In the genomic region with DNA sequence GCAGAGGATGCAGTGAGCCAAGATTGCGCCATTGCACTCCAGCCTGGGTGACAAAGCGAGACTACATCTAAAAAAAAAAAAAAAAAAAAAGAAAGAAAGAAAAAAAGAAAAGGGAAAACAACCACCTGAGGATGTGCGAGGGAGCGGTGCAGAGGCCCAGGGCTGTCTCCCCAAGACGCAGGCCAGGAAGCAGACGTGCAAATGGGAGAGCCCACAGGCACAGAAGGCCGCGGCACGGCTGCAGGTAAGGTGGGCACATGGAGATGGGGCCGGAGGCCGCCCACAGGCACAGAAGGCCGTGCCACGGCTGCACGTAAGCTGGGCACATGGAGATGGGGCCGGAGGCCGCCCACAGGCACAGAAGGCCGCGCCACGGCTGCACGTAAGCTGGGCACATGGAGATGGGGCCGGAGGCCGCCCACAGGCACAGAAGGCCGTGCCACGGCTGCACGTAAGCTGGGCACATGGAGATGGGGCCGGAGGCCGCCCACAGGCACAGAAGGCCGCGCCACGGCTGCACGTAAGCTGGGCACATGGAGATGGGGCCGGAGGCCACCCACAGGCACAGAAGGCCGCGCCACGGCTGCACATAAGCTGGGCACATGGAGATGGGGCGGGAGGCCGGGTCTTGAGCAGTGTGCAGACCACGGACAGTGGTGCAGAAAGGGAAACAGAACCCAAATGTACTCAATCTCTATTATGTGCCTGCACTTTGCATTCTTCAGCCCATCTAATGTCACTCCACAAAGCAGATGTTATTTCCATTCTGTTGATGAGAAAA, we compare ENCODE assay signal across 6 cellular contexts.
DNase-seq lines count a peak whose midpoint lies in the region; TF ChIP-seq lines count a peak whose summit lies in the region.
"Not testable (repeated sequence)": the region's sequence is repeated elsewhere in the genome, so short reads cannot be mapped to it uniquely, and the experiment has no call there.

No MANE protein-coding gene starts in this region.

- H3K4ac ChIP-seq in H9 (ENCODE audit: low read depth, low read length), result not testable (repeated sequence)

- not testable (repeated sequence) for H2BK12ac ChIP-seq in H9 (ENCODE audit: insufficient read length, low read depth, low read length)

- H3T11ph ChIP-seq in H9 (ENCODE audit: low read length), result not testable (repeated sequence)

- H2BK15ac ChIP-seq in H9 (ENCODE audit: low read depth, low read length), result not testable (repeated sequence)

- not testable (repeated sequence) for H3K27me3 Mint-ChIP-seq in H9 (ENCODE audit: low read depth); brain; endothelial cell (ENCODE audit: unreplicated experiment); nephron progenitor cell (ENCODE audit: low read depth, poor library complexity)

- H3K4me1 ChIP-seq in H9 (ENCODE audit: insufficient read depth, low read length); stomach: not testable (repeated sequence)
- peaks cover 0 to 12% (median 0%) of the 10 kb centered on the region in 6 donors for H3K4me1 ChIP-seq in spleen

- peak; percentile 10 for DNase-seq in H9
- DNase-seq in endothelial cell (ENCODE audit: low spot score); nephron progenitor cell: not testable (repeated sequence)
- peak; percentile 34 for DNase-seq in spleen
- peak; percentile 4 for DNase-seq in stomach

- not testable (repeated sequence) for H2AK5ac ChIP-seq in H9 (ENCODE audit: insufficient read length, low read length)

- not testable (repeated sequence) for H3K4me3 Mint-ChIP-seq in H9; brain; endothelial cell (ENCODE audit: unreplicated experiment); nephron progenitor cell

- not testable (repeated sequence) for H3K27ac Mint-ChIP-seq in H9
- H3K27ac Mint-ChIP-seq in brain, result peak overlapping the region in 4 of 5 experiments; percentile 51 to 97 (median 92)
- peak overlapping the region; percentile 43 for H3K27ac Mint-ChIP-seq in endothelial cell (ENCODE audit: unreplicated experiment)
- peak overlapping the region; percentile 45 for H3K27ac Mint-ChIP-seq in nephron progenitor cell

- not testable (repeated sequence) for H4K8ac ChIP-seq in H9 (replicated peaks; ENCODE audit: insufficient read length, low read depth, low read length)

- not testable (repeated sequence) for H3K9me3 Mint-ChIP-seq in H9; brain; endothelial cell (ENCODE audit: unreplicated experiment); nephron progenitor cell

- H3K36me3 Mint-ChIP-seq in H9 (ENCODE audit: insufficient read depth in 1 of 3, low read depth in 3 of 3), result peaks cover 10 to 13% (median 11%) of the 10 kb centered on the region in 3 experiments
- H3K36me3 Mint-ChIP-seq in brain; endothelial cell (ENCODE audit: low read depth, unreplicated experiment): not testable (repeated sequence)
- peaks cover 14% of the 10 kb centered on the region for H3K36me3 Mint-ChIP-seq in nephron progenitor cell (ENCODE audit: low read depth)

- not testable (repeated sequence) for H3K4me2 ChIP-seq in H9 (ENCODE audit: insufficient read depth, insufficient read length, low read length)

- H3K36me3 ChIP-seq in spleen, result peaks cover 0 to 37% (median 0%) of the 10 kb centered on the region in 6 donors
- H3K36me3 ChIP-seq in stomach, result peaks cover 0 to 18% (median 2%) of the 10 kb centered on the region in 4 donors

- H3K56ac ChIP-seq in H9 (ENCODE audit: insufficient read length, low read depth, low read length), result not testable (repeated sequence)

- not testable (repeated sequence) for H3K4me1 Mint-ChIP-seq in H9
- H3K4me1 Mint-ChIP-seq in brain (peaks cover 70% of the 10 kb centered on the region), endothelial cell (ENCODE audit: unreplicated experiment) (peaks cover 11% of the 10 kb centered on the region), nephron progenitor cell (peaks cover 44% of the 10 kb centered on the region)

- not testable (repeated sequence) for H3K4me3 ChIP-seq in spleen, stomach

- TF ChIP-seq CTCF in H9 (conservative IDR thresholded peaks at IDR 0.05); brain (conservative IDR thresholded peaks at IDR 0.05); endothelial cell (IDR thresholded peaks at IDR 0.05; ENCODE audit: unreplicated experiment); nephron progenitor cell (IDR thresholded peaks at IDR 0.05); spleen (IDR thresholded peaks at IDR 0.05 in 8 of 11, conservative IDR thresholded peaks at IDR 0.05 in 3 of 11); stomach (IDR thresholded peaks at IDR 0.05): not testable (repeated sequence)

- not testable (repeated sequence) for H3K14ac ChIP-seq in H9 (ENCODE audit: insufficient read depth, low read length)

- not testable (repeated sequence) for H3K23me2 ChIP-seq in H9 (ENCODE audit: insufficient read length, low read depth, low read length, poor library complexity, severe bottlenecking)

- not testable (repeated sequence) for H2BK20ac ChIP-seq in H9 (ENCODE audit: low read depth, low read length, poor library complexity, severe bottlenecking)

- not testable (repeated sequence) for H3K79me2 ChIP-seq in H9 (ENCODE audit: insufficient read depth, low read length)

- H3K23ac ChIP-seq in H9 (ENCODE audit: insufficient read length, low read depth, low read length), result not testable (repeated sequence)

- H2AFZ ChIP-seq in H9 (ENCODE audit: low read length), result not testable (repeated sequence)

- TF ChIP-seq POLR2A in spleen (IDR thresholded peaks at IDR 0.05); stomach (IDR thresholded peaks at IDR 0.05): not testable (repeated sequence)

- not testable (repeated sequence) for H3K79me1 ChIP-seq in H9 (ENCODE audit: insufficient read depth, low read depth, low read length, poor library complexity, severe bottlenecking)

- not testable (repeated sequence) for H3K27ac ChIP-seq in H9 (ENCODE audit: insufficient read length, low read depth, low read length); spleen; stomach

- H4K20me1 ChIP-seq in H9 (ENCODE audit: control insufficient read depth, insufficient read depth, insufficient read length), result not testable (repeated sequence)

- not testable (repeated sequence) for H3K9me3 ChIP-seq in H9 (ENCODE audit: control insufficient read depth, low read depth, low read length); spleen; stomach

- intact Hi-C loops in spleen (cut with DNase I; ENCODE audit: low total_unique reads); stomach (cut with DNase I; ENCODE audit: low total_unique reads): not testable (repeated sequence)

- WGBS in H9 (ENCODE audit: extremely low coverage, insufficient read length, low lambda C conversion rate), result no CpG with 5 or more reads among the region's 38 CpGs
- 94 to 99% (median 97%) methylated on average over 23 to 37 of the region's 38 CpGs for WGBS in spleen, 5 donors
- WGBS in stomach, 5 donors, result 92 to 98% (median 98%) methylated on average over 14 to 31 of the region's 38 CpGs

- H4K5ac ChIP-seq in H9 (ENCODE audit: insufficient read length, low read depth, low read length), result not testable (repeated sequence)

- not testable (repeated sequence) for H3K9ac ChIP-seq in H9 (ENCODE audit: extremely low read depth, insufficient read length, low read length)

- H3K18ac ChIP-seq in H9 (ENCODE audit: insufficient read length, low read depth, low read length), result not testable (repeated sequence)

- not testable (repeated sequence) for H4K91ac ChIP-seq in H9 (ENCODE audit: insufficient read length, low read depth, low read length)

- H2BK120ac ChIP-seq in H9 (ENCODE audit: low read depth, low read length, poor library complexity, severe bottlenecking), result not testable (repeated sequence)

- not testable (repeated sequence) for H3K27me3 ChIP-seq in H9 (ENCODE audit: insufficient read depth, low read length); spleen (replicated peaks in 1 of 7); stomach

- TF ChIP-seq EP300 in stomach (IDR thresholded peaks at IDR 0.05), result not testable (repeated sequence)

- H2BK5ac ChIP-seq in H9 (ENCODE audit: insufficient read length, low read length), result not testable (repeated sequence)
